ENCODE assay signal across 28 cellular contexts in genomic region chr17:81188491-81188840, GRCh38. TPM values are rescaled to one million over a fixed set of nuclear protein-coding genes. Genes with fewer than 3 reads are reported as not detected.
DNase-seq lines count a peak whose midpoint lies in the region; ATAC-seq and TF ChIP-seq lines count a peak whose summit lies in the region.
"Had no signal": no experiment of that assay in that cellular context is flagged by ENCODE, and none has a peak within 500 bp of the region (broad histone marks: within the 10 kb centered on the region; RNA-seq: fewer than 3 reads in every experiment).

No MANE protein-coding gene starts in this region.

- no peak overlapping the region for H2BK120ac ChIP-seq in neuronal stem cell (ENCODE audit: low read depth, low read length)

- no peak overlapping the region for H2BK15ac ChIP-seq in neuronal stem cell (ENCODE audit: low read length)

- no peak overlapping the region for H3K27ac ChIP-seq in right cardiac atrium (ENCODE audit: low read length)
- H3K27ac ChIP-seq in left ventricle myocardium inferior (replicated peaks) = no peak overlapping the region
- H3K27ac ChIP-seq in RWPE1 = peak overlapping the region; percentile 1; the same call in 1 of the 2 replicates
- no peak overlapping the region for H3K27ac ChIP-seq in neuronal stem cell (replicated peaks; ENCODE audit: low read length)
- H3K27ac ChIP-seq in Karpas-422 (ENCODE audit: low read length) = no peak overlapping the region

- H3K9me3 ChIP-seq in right cardiac atrium (ENCODE audit: control insufficient read depth, low read length) = no peaks in the 10 kb centered on the region
- H3K9me3 ChIP-seq in left ventricle myocardium inferior (replicated peaks) = no peaks in the 10 kb centered on the region
- peaks cover 0 to 4% of the 10 kb centered on the region in 2 donors for H3K9me3 ChIP-seq in neuronal stem cell (replicated peaks in 1 of 2; ENCODE audit: control insufficient read depth in 2 of 2, insufficient read depth in 1 of 2, low read depth in 1 of 2, low read length in 2 of 2)
- H3K9me3 ChIP-seq in Karpas-422 (ENCODE audit: low read length) = no peaks in the 10 kb centered on the region
- H3K9me3 ChIP-seq: BE2C, BLaER1 had no signal

- H4K8ac ChIP-seq in neuronal stem cell (ENCODE audit: low read depth, low read length) = no peak overlapping the region

- no peak for ATAC-seq in right cardiac atrium
- ATAC-seq: GM12878 had no signal

- no peaks in the 10 kb centered on the region for H4K20me1 ChIP-seq in Karpas-422 (ENCODE audit: insufficient read depth, low read depth, low read length)
- H4K20me1 ChIP-seq: BLaER1 had no signal

- no peaks in the 10 kb centered on the region for H3K36me3 Mint-ChIP-seq in progenitor cell of endocrine pancreas (ENCODE audit: insufficient read depth)
- H3K36me3 Mint-ChIP-seq: CD4-positive, CD25-positive, alpha-beta regulatory T cell; CD8-positive, alpha-beta memory T cell had no signal

- H3K14ac ChIP-seq in neuronal stem cell (ENCODE audit: low read length) = no peak overlapping the region

- intact Hi-C loops in right cardiac atrium (cut with DNase I) (no loop called here), left ventricle myocardium inferior (cut with micrococcal nuclease) (no loop called here)

- no peak overlapping the region for H3K4me2 ChIP-seq in neuronal stem cell (ENCODE audit: insufficient read depth, low read length, poor library complexity, severe bottlenecking)
- no peak overlapping the region for H3K4me2 ChIP-seq in Karpas-422 (ENCODE audit: low read depth, low read length, poor library complexity, severe bottlenecking)
- H3K4me2 ChIP-seq: BLaER1 had no signal

- H3K27me3 Mint-ChIP-seq in progenitor cell of endocrine pancreas = no peaks in the 10 kb centered on the region
- H3K27me3 Mint-ChIP-seq: CD4-positive, CD25-positive, alpha-beta regulatory T cell had no signal

- no peak overlapping the region for H2BK12ac ChIP-seq in neuronal stem cell (ENCODE audit: low read length)

- peak overlapping the region; percentile 38 for H3K9ac ChIP-seq in neuronal stem cell (ENCODE audit: low read depth, low read length, poor library complexity)
- H3K9ac ChIP-seq in Karpas-422 (ENCODE audit: low read length) = no peak overlapping the region
- H3K9ac ChIP-seq: BLaER1 had no signal

- no peak overlapping the region for H2AK5ac ChIP-seq in neuronal stem cell (ENCODE audit: low read depth, low read length)

- CTCF ChIA-PET in RWPE1 (lab: Yijun Ruan, JAX) = no interaction called here

- no peak overlapping the region for H3K27ac Mint-ChIP-seq in progenitor cell of endocrine pancreas
- H3K27ac Mint-ChIP-seq: CD4-positive, alpha-beta memory T cell; CD4-positive, CD25-positive, alpha-beta regulatory T cell; CD8-positive, alpha-beta memory T cell had no signal

- H3K79me1 ChIP-seq in neuronal stem cell (ENCODE audit: low read depth, low read length) = no peaks in the 10 kb centered on the region

- no peaks in the 10 kb centered on the region for H3K27me3 ChIP-seq in right cardiac atrium (ENCODE audit: control insufficient read depth, insufficient read depth)
- peaks cover 10% of the 10 kb centered on the region for H3K27me3 ChIP-seq in left ventricle myocardium inferior (ENCODE audit: low read depth)
- no peaks in the 10 kb centered on the region for H3K27me3 ChIP-seq in neuronal stem cell (ENCODE audit: control insufficient read depth in 3 of 3, insufficient read depth in 3 of 3, low read depth in 1 of 3, low read length in 3 of 3)
- no peaks in the 10 kb centered on the region for H3K27me3 ChIP-seq in Karpas-422 (ENCODE audit: low read length)
- H3K27me3 ChIP-seq: BE2C had no signal

- H3K18ac ChIP-seq in neuronal stem cell (ENCODE audit: low read length) = peak overlapping the region; percentile 57

- H3K4me3 ChIP-seq in right cardiac atrium (ENCODE audit: low read length) = no peak overlapping the region
- H3K4me3 ChIP-seq in left ventricle myocardium inferior = no peak overlapping the region
- H3K4me3 ChIP-seq in neuronal stem cell (ENCODE audit: low read length in 2 of 2) = peak overlapping the region in 1 of 2 donors; percentile 34
- H3K4me3 ChIP-seq in Karpas-422 (ENCODE audit: low read length) = no peak overlapping the region
- H3K4me3 ChIP-seq: BLaER1, GM12878 had no signal

- H3K4ac ChIP-seq in neuronal stem cell (ENCODE audit: low read length) = no peak overlapping the region

- peak overlapping the region; percentile 31 for H3K23ac ChIP-seq in neuronal stem cell (ENCODE audit: low read depth, low read length, poor library complexity)

- TF ChIP-seq CTCF in left ventricle myocardium inferior (IDR thresholded peaks at IDR 0.05; ENCODE audit: borderline replicate concordance) = no peak
- TF ChIP-seq CTCF in RWPE1 (conservative IDR thresholded peaks at IDR 0.05; ENCODE audit: low read depth) = no peak
- TF ChIP-seq CTCF in progenitor cell of endocrine pancreas (IDR thresholded peaks at IDR 0.05; ENCODE audit: unreplicated experiment) = no peak

- 94% methylated on average over 12 of the region's 12 CpGs for WGBS in right cardiac atrium
- WGBS in neuronal stem cell (ENCODE audit: extremely low coverage in 2 of 2, insufficient read length in 2 of 2, insufficient replicate concordance in 1 of 2), 2 donors = no CpG with 5 or more reads among the region's 12 CpGs

- H2BK5ac ChIP-seq in neuronal stem cell (ENCODE audit: low read length) = peak overlapping the region; percentile 60

- no peak overlapping the region for H3K4me3 Mint-ChIP-seq in progenitor cell of endocrine pancreas (ENCODE audit: low read depth)
- H3K4me3 Mint-ChIP-seq: CD14-positive monocyte; CD4-positive, alpha-beta memory T cell; CD8-positive, alpha-beta memory T cell had no signal

- no peaks in the 10 kb centered on the region for H3K4me1 Mint-ChIP-seq in progenitor cell of endocrine pancreas (ENCODE audit: low read depth)
- H3K4me1 Mint-ChIP-seq: CD4-positive, alpha-beta memory T cell; CD4-positive, CD25-positive, alpha-beta regulatory T cell; CD8-positive, alpha-beta memory T cell had no signal

- H3K9me2 ChIP-seq in Karpas-422 (replicated peaks; ENCODE audit: insufficient read depth, low read length) = no peaks in the 10 kb centered on the region

- H4K91ac ChIP-seq in neuronal stem cell (ENCODE audit: low read depth, low read length, poor library complexity) = no peak overlapping the region

- no peaks in the 10 kb centered on the region for H3K4me1 ChIP-seq in right cardiac atrium (ENCODE audit: control insufficient read depth, insufficient read depth, low read length)
- no peaks in the 10 kb centered on the region for H3K4me1 ChIP-seq in left ventricle myocardium inferior
- peaks cover 0 to 3% of the 10 kb centered on the region in 2 donors for H3K4me1 ChIP-seq in neuronal stem cell (ENCODE audit: control insufficient read depth in 2 of 2, insufficient read depth in 1 of 2, low read depth in 1 of 2, low read length in 2 of 2)
- H3K4me1 ChIP-seq in Karpas-422 (ENCODE audit: low read length) = no peaks in the 10 kb centered on the region

- H2AFZ ChIP-seq in neuronal stem cell (ENCODE audit: low read length) = no peak overlapping the region
- H2AFZ ChIP-seq in Karpas-422 (ENCODE audit: low read length) = no peak overlapping the region

- H3K9me3 Mint-ChIP-seq in progenitor cell of endocrine pancreas (ENCODE audit: low read depth) = no peaks in the 10 kb centered on the region
- H3K9me3 Mint-ChIP-seq: CD4-positive, alpha-beta memory T cell; CD4-positive, CD25-positive, alpha-beta regulatory T cell; CD8-positive, alpha-beta memory T cell had no signal

- H3K36me3 ChIP-seq in left ventricle myocardium inferior = peaks cover 6% of the 10 kb centered on the region
- peaks cover 20 to 44% of the 10 kb centered on the region in 2 donors for H3K36me3 ChIP-seq in neuronal stem cell (replicated peaks in 1 of 2; ENCODE audit: control insufficient read depth in 2 of 2, insufficient read depth in 2 of 2, low read length in 2 of 2)
- no peaks in the 10 kb centered on the region for H3K36me3 ChIP-seq in Karpas-422 (ENCODE audit: insufficient read depth, low read length)

- POLR2A ChIA-PET in RWPE1 (lab: Yijun Ruan, JAX; ENCODE audit: low non-redundant PET) = no interaction called here

- peak in 2 of 3 donors; percentile 46 for DNase-seq in right cardiac atrium
- no peak for DNase-seq in left ventricle myocardium inferior
- no peak for DNase-seq in RWPE1 (ENCODE audit: low spot score)
- no peak for DNase-seq in neuronal stem cell (ENCODE audit: low spot score)
- DNase-seq in Karpas-422 = no peak
- no peak for DNase-seq in progenitor cell of endocrine pancreas (ENCODE audit: low spot score, unreplicated experiment)
- DNase-seq: 8988T; ACHN; BE2C; C1 segment of cervical spinal cord; CD4-positive, alpha-beta memory T cell; CD4-positive, CD25-positive, alpha-beta regulatory T cell; CD8-positive, alpha-beta memory T cell; COR-L47; DMS 273 treated with DMSO at 0.1 percent for 48 hours; DMS153; DMS53; DMS79; DND-41; EL; GDM1 had no signal

- no peaks in the 10 kb centered on the region for H3K79me2 ChIP-seq in Karpas-422 (ENCODE audit: low read length)

RNA-seq across cellular contexts. Expression of gene AATK, which starts 22.4 kb away (rescaled TPM):
- 10 to 100 TPM in 3 of 4 donors, 1 to 10 TPM in 1; 8.6 to 15.4 (median 12.6) TPM for total RNA-seq in right cardiac atrium
- polyA plus RNA-seq in right cardiac atrium = 10.4 TPM
- total RNA-seq in left ventricle myocardium inferior = 2.3 TPM
- 5.6 TPM for polyA plus RNA-seq in neuronal stem cell (2013, experiment 1 of 2)
- 5.4 TPM for polyA plus RNA-seq in neuronal stem cell (2013, experiment 2 of 2)
- not detected in 2 replicates for total RNA-seq in Karpas-422 (2014; rRNA removed; shearing (Covaris generic); ENCODE audit: low replicate concordance)
- total RNA-seq in progenitor cell of endocrine pancreas = 12.2 and 12.9 TPM in 2 replicates
- total RNA-seq: CD4-positive, CD25-positive, alpha-beta regulatory T cell; GM12878 had no signal
- polyA plus RNA-seq: CD8-positive, alpha-beta memory T cell had no signal

RNA-seq across cellular contexts. Expression of gene PVALEF, which starts 23.2 kb away (rescaled TPM):
- total RNA-seq in right cardiac atrium (not detected), left ventricle myocardium inferior (not detected), progenitor cell of endocrine pancreas (0.31 TPM in 1 of 2 replicates, not detected in the other)
- polyA plus RNA-seq in right cardiac atrium = not detected
- 0.06 TPM for polyA plus RNA-seq in neuronal stem cell (2013, experiment 1 of 2)
- polyA plus RNA-seq in neuronal stem cell (2013, experiment 2 of 2) = 0.04 TPM
- not detected in 2 replicates for total RNA-seq in Karpas-422 (2014; rRNA removed; shearing (Covaris generic); ENCODE audit: low replicate concordance)
- total RNA-seq: A673; CD4-positive, alpha-beta memory T cell; CD4-positive, CD25-positive, alpha-beta regulatory T cell; CD8-positive, alpha-beta memory T cell; Daoy; G401; GM12878 had no signal
- polyA plus RNA-seq: AG04450; CD14-positive monocyte; CD4-positive, alpha-beta memory T cell; CD4-positive, CD25-positive, alpha-beta regulatory T cell; CD8-positive, alpha-beta memory T cell; GM12878 had no signal

RNA-seq across cellular contexts. Expression of gene CEP131, which starts 34.3 kb away (rescaled TPM):
- total RNA-seq in right cardiac atrium (1 to 10 TPM; 4.6 to 5.9 (median 5.2) TPM), left ventricle myocardium inferior (7.6 TPM), progenitor cell of endocrine pancreas (33.2 and 35.0 TPM in 2 replicates)
- polyA plus RNA-seq in right cardiac atrium = 7.4 TPM
- 14.7 TPM for polyA plus RNA-seq in neuronal stem cell (2013, experiment 1 of 2)
- 14.1 TPM for polyA plus RNA-seq in neuronal stem cell (2013, experiment 2 of 2)
- total RNA-seq in Karpas-422 (2014; rRNA removed; shearing (Covaris generic); ENCODE audit: low replicate concordance) = 5.1 and 23.6 TPM in 2 replicates

RNA-seq across cellular contexts. Expression of gene TEPSIN, which starts 50.4 kb away (rescaled TPM):
- total RNA-seq in right cardiac atrium (10 to 100 TPM; 12.5 to 17.7 (median 14.2) TPM), left ventricle myocardium inferior (15.9 TPM), progenitor cell of endocrine pancreas (57.4 and 63.2 TPM in 2 replicates)
- polyA plus RNA-seq in right cardiac atrium = 12.6 TPM
- polyA plus RNA-seq in neuronal stem cell (2013, experiment 1 of 2) = 14.7 TPM
- polyA plus RNA-seq in neuronal stem cell (2013, experiment 2 of 2) = 14.2 TPM
- 14.5 and 36.6 TPM in 2 replicates for total RNA-seq in Karpas-422 (2014; rRNA removed; shearing (Covaris generic); ENCODE audit: low replicate concordance)

RNA-seq across cellular contexts. Expression of gene NDUFAF8, which starts 50.7 kb away (rescaled TPM):
- total RNA-seq in right cardiac atrium (10 to 100 TPM; 51.5 to 75.4 (median 62.5) TPM), left ventricle myocardium inferior (61.5 TPM), progenitor cell of endocrine pancreas (39.7 and 43.6 TPM in 2 replicates)
- polyA plus RNA-seq in right cardiac atrium = 55.0 TPM
- 79.2 TPM for polyA plus RNA-seq in neuronal stem cell (2013, experiment 1 of 2)
- polyA plus RNA-seq in neuronal stem cell (2013, experiment 2 of 2) = 73.1 TPM
- 34.7 and 81.5 TPM in 2 replicates for total RNA-seq in Karpas-422 (2014; rRNA removed; shearing (Covaris generic); ENCODE audit: low replicate concordance)

Comparison
In these comparisons a context has a peak if more than half of its experiments do, and no peak if none do; other contexts are left out.
1. DNase-seq: peak in right cardiac atrium (2 of 3); none in left ventricle myocardium inferior (single experiment), RWPE1 (single experiment), neuronal stem cell (single experiment), Karpas-422 (single experiment) and progenitor cell of endocrine pancreas (single experiment).